20 cellular contexts compared by ENCODE assay signal in genomic region chr2:15527074-15527739, GRCh38. TPM values are rescaled to one million over a fixed set of nuclear protein-coding genes. Genes with fewer than 3 reads are reported as not detected.
DNase-seq lines count a peak whose midpoint lies in the region; ATAC-seq, FAIRE-seq and TF ChIP-seq lines count a peak whose summit lies in the region.
"Had no signal": no experiment of that assay in that cellular context is flagged by ENCODE, and none has a peak within 500 bp of the region (broad histone marks: within the 10 kb centered on the region; RNA-seq: fewer than 3 reads in every experiment).

No MANE protein-coding gene starts in this region.

- DNase-seq in Daoy (ENCODE audit: low read depth) (peak; percentile 9), H4 (ENCODE audit: low spot score) (peak; percentile 4), RKO (ENCODE audit: low spot score) (peak; percentile 21), foreskin keratinocyte (no peak), kidney (no peak)
- DNase-seq in stimulated activated CD4-positive, alpha-beta T cell treated with anti-CD3 and anti-CD28 coated beads, Interleukin-4, amount 100 ng/mL, for 24 hours, result no peak
- DNase-seq: activated B cell treated with CpG ODN at 0.5 μM for 24 hours; activated naive CD8-positive, alpha-beta T cell treated with anti-CD3 and anti-CD28 coated beads for 36 hours; gastrocnemius medialis; KG1; mucosa of descending colon; NCI-H2171; NK-92 treated with Interleukin-12 subunit alpha and Interleukin-12 subunit beta, amount 100 ng/mL, for 24 hours; SIG-M5; stimulated activated CD4-positive, alpha-beta T cell treated with anti-CD3 and anti-CD28 coated beads, Interleukin-12 subunit alpha, Interleukin-12 subunit beta, amount 100 ng/mL, for 4 hours; T-helper 17 cell had no signal

- peak; percentile 23 for TF ChIP-seq CTCF in foreskin keratinocyte (conservative IDR thresholded peaks at IDR 0.05)
- no peak for TF ChIP-seq CTCF in kidney (IDR thresholded peaks at IDR 0.05; ENCODE audit: borderline replicate concordance, extremely low read depth, insufficient read depth)

- no peaks in the 10 kb centered on the region for H3K9me3 ChIP-seq in kidney (ENCODE audit: control insufficient read depth in 1 of 2, low read length in 2 of 2)
- H3K9me3 ChIP-seq: BLaER1, gastrocnemius medialis, mucosa of descending colon had no signal

- H3K27me3 ChIP-seq in foreskin keratinocyte, result no peaks in the 10 kb centered on the region
- H3K27me3 ChIP-seq: BLaER1, gastrocnemius medialis had no signal

- FAIRE-seq in kidney (lab: Jason Lieb, UNC), result no peak

- H3K27ac ChIP-seq in foreskin keratinocyte (no peak overlapping the region), kidney (ENCODE audit: low read depth in 2 of 2, low read length in 2 of 2) (no peak overlapping the region)
- H3K27ac ChIP-seq: BLaER1, gastrocnemius medialis, HL-60 had no signal

- H3K4me3 ChIP-seq in kidney (ENCODE audit: low read length in 2 of 2), result no peak overlapping the region
- H3K4me3 ChIP-seq: BLaER1, gastrocnemius medialis, mucosa of descending colon had no signal

- no peak overlapping the region for H3K9ac ChIP-seq in kidney (ENCODE audit: low read length in 2 of 2)
- H3K9ac ChIP-seq: BLaER1 had no signal

- no peaks in the 10 kb centered on the region for H3K4me1 ChIP-seq in foreskin keratinocyte
- H3K4me1 ChIP-seq in kidney (ENCODE audit: control insufficient read depth in 1 of 2, insufficient read depth in 1 of 2, low read depth in 1 of 2, low read length in 2 of 2), result no peaks in the 10 kb centered on the region
- H3K4me1 ChIP-seq: gastrocnemius medialis had no signal

- intact Hi-C loops in kidney (cut with DNase I), result no loop called here

- ATAC-seq in foreskin keratinocyte (peak; percentile 29), GM18519 (IDR thresholded peaks at IDR 0.05; ENCODE audit: low FRiP score, unreplicated experiment) (no peak)
- ATAC-seq: gastrocnemius medialis, left lobe of liver, mucosa of descending colon, T-helper 17 cell had no signal

- H3K36me3 ChIP-seq in kidney (ENCODE audit: control insufficient read depth in 1 of 2, insufficient read depth in 2 of 2, low read length in 2 of 2), result peaks cover 3 to 12% of the 10 kb centered on the region in 2 donors

RNA-seq across cellular contexts. Expression of gene NBAS, which starts 33.9 kb away (rescaled TPM):
- total RNA-seq in Daoy (2014; rRNA removed; shearing (Covaris generic)), result 30.7 and 35.7 TPM in 2 replicates
- total RNA-seq in H4 (2014; rRNA removed; shearing (Covaris generic)), result 16.2 and 18.2 TPM in 2 replicates
- total RNA-seq in foreskin keratinocyte (37.0 and 41.6 TPM in 2 replicates), kidney (44.2 TPM)
- polyA plus RNA-seq in foreskin keratinocyte (24.1 and 27.8 TPM in 2 replicates), kidney (ENCODE audit: insufficient read depth, low read depth, low replicate concordance) (40.8 TPM)

Comparison
In these comparisons a context has a peak if more than half of its experiments do, and no peak if none do; other contexts are left out.
1. DNase-seq: peak in Daoy (single experiment), H4 (single experiment) and RKO (single experiment); none in foreskin keratinocyte (0 of 2), stimulated activated CD4-positive, alpha-beta T cell treated with anti-CD3 and anti-CD28 coated beads, Interleukin-4, amount 100 ng/mL, for 24 hours (single experiment) and kidney (single experiment).